8 cellular contexts compared by ENCODE assay signal in the genomic region with DNA sequence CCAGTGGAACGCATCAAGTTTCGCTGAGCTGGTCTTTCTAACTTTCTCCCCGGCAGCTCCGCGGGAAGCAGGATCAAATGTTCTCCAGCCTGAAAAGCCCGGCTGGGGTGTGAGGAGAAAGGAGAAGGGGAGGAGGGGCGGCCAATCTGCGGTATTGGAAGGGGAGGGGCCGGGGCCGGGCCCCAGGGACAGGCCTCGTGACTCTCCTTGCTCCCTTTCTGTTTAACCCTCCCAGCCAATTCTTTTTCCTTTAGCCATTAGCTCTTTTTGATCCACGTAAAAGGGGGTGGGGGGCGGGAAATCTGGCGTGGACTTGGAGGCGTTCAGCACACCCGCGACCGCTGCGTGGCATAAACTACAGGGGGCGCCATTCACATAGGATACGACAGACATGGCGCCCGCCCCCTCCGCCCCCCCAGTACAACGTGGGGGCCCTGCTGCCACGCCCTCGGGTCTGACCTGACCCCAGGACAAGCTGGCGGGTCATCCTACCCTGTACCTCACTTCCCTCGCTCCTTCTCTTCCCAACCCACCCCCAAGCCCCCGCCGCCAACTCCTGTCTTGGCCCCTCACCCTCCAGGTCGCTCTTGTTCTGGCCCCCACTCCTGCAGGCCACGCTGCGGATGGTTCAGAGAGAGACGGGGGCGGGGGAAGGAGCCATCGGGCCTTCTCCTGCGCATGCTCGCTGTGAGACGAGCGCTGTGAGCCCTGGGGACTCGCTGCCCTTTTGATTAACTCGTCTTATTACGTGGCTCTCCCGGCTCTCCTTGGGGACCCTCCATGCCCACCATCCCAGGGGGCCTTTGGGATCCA. TPM values are rescaled to one million over a fixed set of nuclear protein-coding genes. Genes with fewer than 3 reads are reported as not detected.
A peak's percentile ranks its signal among the peaks of the same experiment; 100 is the strongest.
DNase-seq lines count a peak whose midpoint lies in the region; ATAC-seq lines count a peak whose summit lies in the region.

No MANE protein-coding gene starts in this region.

- peak overlapping the region; percentile 54 for H3K27ac ChIP-seq in subcutaneous abdominal adipose tissue (ENCODE audit: low read depth, low read length)

- no peaks in the 10 kb centered on the region for H3K9me3 ChIP-seq in subcutaneous abdominal adipose tissue (ENCODE audit: control insufficient read depth in 5 of 5, low read length in 5 of 5)

- peak overlapping the region; percentile 38 to 72 (median 48) for H3K9ac ChIP-seq in subcutaneous abdominal adipose tissue (ENCODE audit: low read length in 5 of 5)

- DNase-seq in DMS79 (lab: John Stamatoyannopoulos, UW) (peak; percentile 44), RPMI8226 (peak; percentile 51), globus pallidus (ENCODE audit: low spot score) (peak; percentile 80), occipital lobe (lab: John Stamatoyannopoulos, UW) (peak; percentile 72), NK-92 (lab: John Stamatoyannopoulos, UW; ENCODE audit: unreplicated experiment) (no peak)
- DNase-seq in activated naive CD4-positive, alpha-beta T cell treated with Interleukin-2 at 50 U/mL for 16 hours, result peak; percentile 79

- peaks cover 0 to 10% (median 9%) of the 10 kb centered on the region in 5 donors for H3K4me1 ChIP-seq in subcutaneous abdominal adipose tissue (ENCODE audit: control insufficient read depth in 5 of 5, insufficient read depth in 5 of 5, low read length in 5 of 5)

- peak overlapping the region; percentile 45 to 66 (median 62) for H3K4me3 ChIP-seq in subcutaneous abdominal adipose tissue (ENCODE audit: low read depth in 1 of 5, low read length in 5 of 5)

- no peaks in the 10 kb centered on the region for H3K27me3 ChIP-seq in subcutaneous abdominal adipose tissue (ENCODE audit: control insufficient read depth in 5 of 5, insufficient read depth in 4 of 5, low read length in 5 of 5)

- ATAC-seq in HG02623 (IDR thresholded peaks at IDR 0.05; ENCODE audit: unreplicated experiment), result peak; percentile 47

- no peaks in the 10 kb centered on the region for H3K36me3 ChIP-seq in subcutaneous abdominal adipose tissue (ENCODE audit: control insufficient read depth in 5 of 5, insufficient read depth in 5 of 5, low read length in 5 of 5)

RNA-seq across cellular contexts. Expression of a gene that starts 7.8 kb away (rescaled TPM):
- total RNA-seq in occipital lobe, result 19.8 TPM
